20 cellular contexts compared by ENCODE assay signal in the genomic region with DNA sequence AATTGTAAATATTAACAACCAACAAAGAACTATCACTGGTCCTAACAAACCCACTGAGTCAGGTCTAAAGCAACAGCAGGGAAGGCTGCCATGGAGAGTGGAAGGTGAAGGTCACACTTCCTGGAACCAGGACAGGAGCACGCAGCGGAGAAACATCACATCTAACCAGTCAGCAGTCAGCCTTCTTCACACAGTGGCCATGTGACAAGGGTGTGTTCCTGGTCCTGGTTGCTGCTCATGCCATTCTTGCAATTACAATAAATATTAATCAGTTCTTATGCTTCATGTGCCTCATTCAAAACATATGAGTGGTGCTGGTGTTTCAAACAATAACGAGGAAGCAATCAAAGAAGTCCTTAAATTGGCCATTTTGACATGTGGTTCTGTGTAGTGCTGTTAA.
"Had no signal": no experiment of that assay in that cellular context is flagged by ENCODE, and none has a peak within 500 bp of the region (broad histone marks: within the 10 kb centered on the region; RNA-seq: fewer than 3 reads in every experiment).

No MANE protein-coding gene starts in this region.

- H3K4me3 Mint-ChIP-seq: activated naive CD8-positive, alpha-beta T cell treated with anti-CD3 and anti-CD28 coated beads, Interleukin-2, amount 10 ng/mL, durations not matched to agents 7 days and 5 days; activated T-helper 1 cell treated with anti-CD3 and anti-CD28 coated beads, Interleukin-12 subunit alpha, Interleukin-12 subunit beta, Interleukin-2, Interleukin-4 antibody, amounts not matched to agents 30 ng/mL and 10 ng/mL and 1 ng/mL, durations not matched to agents 14 hours and 24 hours and 36 hours; naive thymus-derived CD8-positive, alpha-beta T cell; T-cell; type B pancreatic cell had no signal

- H3K4me3 ChIP-seq: breast epithelium, hepatocyte, left lung, mucosa of descending colon, skin epidermis, suprapubic skin had no signal

- H3K4me2 ChIP-seq: hepatocyte had no signal

- H3K36me3 Mint-ChIP-seq: activated naive CD8-positive, alpha-beta T cell treated with anti-CD3 and anti-CD28 coated beads, Interleukin-2, amount 10 ng/mL, durations not matched to agents 7 days and 5 days; naive thymus-derived CD8-positive, alpha-beta T cell; T-cell had no signal

- H3K9me3 Mint-ChIP-seq: activated T-helper 1 cell treated with anti-CD3 and anti-CD28 coated beads, Interleukin-12 subunit alpha, Interleukin-12 subunit beta, Interleukin-2, Interleukin-4 antibody, amounts not matched to agents 30 ng/mL and 10 ng/mL and 1 ng/mL, durations not matched to agents 14 hours and 24 hours and 36 hours; T-cell had no signal

- H2AFZ ChIP-seq: hepatocyte, parathyroid adenoma had no signal

- H3K9me3 ChIP-seq: breast epithelium, left lung, mucosa of descending colon, suprapubic skin had no signal

- H3K4me1 ChIP-seq: breast epithelium, left lung, parathyroid adenoma had no signal

- H3K79me2 ChIP-seq: hepatocyte, parathyroid adenoma had no signal

- H3K36me3 ChIP-seq: breast epithelium, left lung, suprapubic skin had no signal

- H3K9ac ChIP-seq: parathyroid adenoma had no signal

- H3K27me3 ChIP-seq: breast epithelium, hepatocyte, left lung, suprapubic skin had no signal

- H3K27ac Mint-ChIP-seq: activated naive CD8-positive, alpha-beta T cell treated with anti-CD3 and anti-CD28 coated beads, Interleukin-2, amount 10 ng/mL, durations not matched to agents 7 days and 5 days; activated T-helper 1 cell treated with anti-CD3 and anti-CD28 coated beads, Interleukin-12 subunit alpha, Interleukin-12 subunit beta, Interleukin-2, Interleukin-4 antibody, amounts not matched to agents 30 ng/mL and 10 ng/mL and 1 ng/mL, durations not matched to agents 14 hours and 24 hours and 36 hours; naive thymus-derived CD8-positive, alpha-beta T cell; T-cell; type B pancreatic cell had no signal

- DNase-seq: activated naive CD4-positive, alpha-beta T cell; activated naive CD8-positive, alpha-beta T cell treated with anti-CD3 and anti-CD28 coated beads, Interleukin-2, amount 10 ng/mL, durations not matched to agents 7 days and 5 days; aorta; cerebellar nuclear complex; effector CD8-positive, alpha-beta T cell; left lung; mucosa of descending colon; naive thymus-derived CD8-positive, alpha-beta T cell; stimulated activated CD4-positive, alpha-beta T cell treated with anti-CD3 and anti-CD28 coated beads, Interleukin-4, amount 100 ng/mL, for 4 hours; stimulated activated CD8-positive, alpha-beta memory T cell treated with anti-CD3 and anti-CD28 coated beads, Interleukin-4, amount 100 ng/mL, for 48 hours; stimulated activated naive CD4-positive, alpha-beta T cell treated with Interleukin-2 at 50 U/mL for 16 hours; T-cell; T-helper 9 cell had no signal

- H3K4me1 Mint-ChIP-seq: activated naive CD8-positive, alpha-beta T cell treated with anti-CD3 and anti-CD28 coated beads, Interleukin-2, amount 10 ng/mL, durations not matched to agents 7 days and 5 days; T-cell had no signal

- H3K27ac ChIP-seq: breast epithelium, hepatocyte, left lung, parathyroid adenoma, skin epidermis, suprapubic skin had no signal

- H3K27me3 Mint-ChIP-seq: T-cell had no signal
